Comparison of ENCODE assay signal across 8 cellular contexts in the genomic region with DNA sequence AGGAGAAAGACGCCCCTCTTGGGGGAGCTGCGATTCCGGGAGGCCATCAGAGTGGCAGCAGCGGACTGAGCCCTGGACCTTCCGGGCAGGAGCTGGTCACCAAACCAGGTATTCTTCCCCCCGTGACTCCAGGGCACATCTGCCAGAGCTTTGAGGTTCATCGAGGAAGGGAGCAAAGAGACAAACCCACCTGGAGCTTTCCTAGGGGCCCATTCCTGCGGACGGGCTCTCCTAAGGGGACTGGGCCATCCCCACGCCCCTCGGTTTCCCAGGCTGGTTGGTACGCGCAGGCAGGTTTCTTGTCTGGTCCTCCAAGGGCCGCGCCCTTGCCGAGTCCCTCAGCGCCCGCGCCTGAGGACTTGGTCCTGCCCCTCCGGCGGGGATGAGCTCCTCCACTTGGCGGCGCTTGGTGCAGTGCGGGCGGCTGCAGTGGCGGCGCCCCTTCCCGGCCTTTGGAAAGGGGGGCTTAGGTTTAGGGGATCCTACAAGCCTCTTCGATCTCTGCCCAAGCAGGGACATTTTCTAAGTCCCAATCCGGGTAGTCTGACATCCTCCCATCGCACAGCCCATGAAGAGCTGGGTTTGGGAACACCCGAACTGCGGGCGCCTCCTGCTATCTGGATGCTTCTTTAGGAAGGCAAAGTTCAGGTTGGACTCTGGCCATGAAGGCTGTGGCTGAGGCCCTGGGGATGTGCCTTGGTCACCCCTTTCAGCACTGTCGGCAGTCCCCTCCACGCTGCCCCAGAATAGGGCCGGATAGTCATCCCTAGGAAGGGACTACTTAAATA. TPM values are rescaled to one million over a fixed set of nuclear protein-coding genes. Genes with fewer than 3 reads are reported as not detected.
DNase-seq lines count a peak whose midpoint lies in the region; ATAC-seq and TF ChIP-seq lines count a peak whose summit lies in the region.

No MANE protein-coding gene starts in this region.

- H3K36me3 Mint-ChIP-seq in stimulated activated memory B cell treated with anti-CD40 and anti-IgM and Interleukin-4, amounts not matched to agents 10 μg/mL and 1 μg/mL and 100 μg/mL, for 72 hours, result no peaks in the 10 kb centered on the region

- peak; percentile 31 for DNase-seq in CD1c-positive myeloid dendritic cell (ENCODE audit: extremely low spot score)
- peak; percentile 79 to 93 for DNase-seq in left lung
- no peak for DNase-seq in GM19238 (ENCODE audit: insufficient read length, low spot score)

- no peak overlapping the region for H3K27ac Mint-ChIP-seq in stimulated activated memory B cell treated with anti-CD40 and anti-IgM and Interleukin-4, amounts not matched to agents 10 μg/mL and 1 μg/mL and 100 μg/mL, for 72 hours

- TF ChIP-seq CTCF in HEK293 (tag by site-specific recombination; IDR thresholded peaks at IDR 0.05), result peak; percentile 57
- TF ChIP-seq CTCF in left lung (IDR thresholded peaks at IDR 0.05), result peak in 1 of 2 donors; percentile 18

- H3K27me3 ChIP-seq in duodenal mucosa (ENCODE audit: control insufficient read depth in 1 of 2, insufficient read depth in 2 of 2, low read length in 2 of 2), result no peaks in the 10 kb centered on the region
- H3K27me3 ChIP-seq in left lung, result no peaks in the 10 kb centered on the region

- H3K4me1 Mint-ChIP-seq in stimulated activated memory B cell treated with anti-CD40 and anti-IgM and Interleukin-4, amounts not matched to agents 10 μg/mL and 1 μg/mL and 100 μg/mL, for 72 hours, result peaks cover 11% of the 10 kb centered on the region

- peaks cover 64% of the 10 kb centered on the region for H3K27me3 Mint-ChIP-seq in stimulated activated memory B cell treated with anti-CD40 and anti-IgM and Interleukin-4, amounts not matched to agents 10 μg/mL and 1 μg/mL and 100 μg/mL, for 72 hours

- H3K9me3 Mint-ChIP-seq in stimulated activated memory B cell treated with anti-CD40 and anti-IgM and Interleukin-4, amounts not matched to agents 10 μg/mL and 1 μg/mL and 100 μg/mL, for 72 hours, result no peaks in the 10 kb centered on the region

- no peaks in the 10 kb centered on the region for H3K9me3 ChIP-seq in HEK293 (ENCODE audit: control insufficient read depth, insufficient read depth, low read depth, low read length)
- no peaks in the 10 kb centered on the region for H3K9me3 ChIP-seq in duodenal mucosa (ENCODE audit: control insufficient read depth in 1 of 2, low read length in 2 of 2)
- no peaks in the 10 kb centered on the region for H3K9me3 ChIP-seq in left lung

- H3K27ac ChIP-seq in HEK293 (ENCODE audit: extremely low read depth, low read depth, low read length), result peak overlapping the region; percentile 75; the same call in 1 of the 2 replicates
- H3K27ac ChIP-seq in duodenal mucosa (ENCODE audit: low read depth, low read length), result peak overlapping the region; percentile 65
- H3K27ac ChIP-seq in left lung, result peak overlapping the region; percentile 84 to 89

- H3K4me3 ChIP-seq in HEK293 (ENCODE audit: low read depth, low read length) (peak overlapping the region; percentile 66), duodenal mucosa (ENCODE audit: low read depth in 1 of 2, low read length in 2 of 2) (peak overlapping the region; percentile 84 to 89), left lung (peak overlapping the region; percentile 67 to 73)

- peak overlapping the region; percentile 70 for H3K4me3 Mint-ChIP-seq in stimulated activated memory B cell treated with anti-CD40 and anti-IgM and Interleukin-4, amounts not matched to agents 10 μg/mL and 1 μg/mL and 100 μg/mL, for 72 hours

- H3K9ac ChIP-seq in duodenal mucosa (ENCODE audit: low read depth in 1 of 2, low read length in 2 of 2), result peak overlapping the region; percentile 67 to 79

- POLR2A ChIA-PET in HEK293 (lab: Yijun Ruan, JAX), result interaction anchor here (1.0 to 1.3 kb wide), 3 partner anchors 34 to 851 kb away, joined by 3 read pairs; no protein-coding TSS in a partner anchor

- H3K36me3 ChIP-seq in HEK293 (ENCODE audit: control insufficient read depth in 2 of 2, insufficient read depth in 1 of 2, low read length in 2 of 2) (peaks cover 0 to 17% of the 10 kb centered on the region in 2 experiments; a peak in 1 of 3 replicates), duodenal mucosa (ENCODE audit: control insufficient read depth in 1 of 2, insufficient read depth in 2 of 2, low read length in 2 of 2) (peaks cover 0 to 3% of the 10 kb centered on the region in 2 donors), left lung (peaks cover 0 to 16% of the 10 kb centered on the region in 2 donors)

- CTCF ChIA-PET in HEK293 (lab: Yijun Ruan, JAX), result interaction anchor here (0.6 to 4.1 kb wide), 11 partner anchors 9 to 420 kb away, joined by 3 to 28 read pairs (median 4); no protein-coding TSS in a partner anchor

- ATAC-seq in SK-N-SH treated with all-trans-retinoic acid at 6 μM for 48 hours (peak; percentile 79), left lung (peak; percentile 74), GM19324 (IDR thresholded peaks at IDR 0.05; ENCODE audit: low FRiP score, unreplicated experiment) (no peak)
- ATAC-seq in stimulated activated memory B cell treated with anti-CD40 and anti-IgM and Interleukin-4, amounts not matched to agents 10 μg/mL and 1 μg/mL and 100 μg/mL, for 72 hours, result no peak

- no peaks in the 10 kb centered on the region for H3K4me1 ChIP-seq in HEK293 (ENCODE audit: control insufficient read depth, insufficient read depth, low read length)
- H3K4me1 ChIP-seq in duodenal mucosa (ENCODE audit: control insufficient read depth in 1 of 2, insufficient read depth in 2 of 2, low read length in 2 of 2), result peaks cover 30 to 41% of the 10 kb centered on the region in 2 donors
- H3K4me1 ChIP-seq in left lung, result peaks cover 5 to 55% of the 10 kb centered on the region in 2 donors

- intact Hi-C loops in left lung (cut with DNase I), result no loop called here

TF ChIP-seq in HEK293, 187 proteins besides CTCF, POLR2A, EP300 and RAD21 (continues in another document):
- TF ChIP-seq ZNF830 (tag by site-specific recombination; IDR thresholded peaks at IDR 0.05; ENCODE audit: low read depth), result no peak
- TF ChIP-seq, protein P1, sequence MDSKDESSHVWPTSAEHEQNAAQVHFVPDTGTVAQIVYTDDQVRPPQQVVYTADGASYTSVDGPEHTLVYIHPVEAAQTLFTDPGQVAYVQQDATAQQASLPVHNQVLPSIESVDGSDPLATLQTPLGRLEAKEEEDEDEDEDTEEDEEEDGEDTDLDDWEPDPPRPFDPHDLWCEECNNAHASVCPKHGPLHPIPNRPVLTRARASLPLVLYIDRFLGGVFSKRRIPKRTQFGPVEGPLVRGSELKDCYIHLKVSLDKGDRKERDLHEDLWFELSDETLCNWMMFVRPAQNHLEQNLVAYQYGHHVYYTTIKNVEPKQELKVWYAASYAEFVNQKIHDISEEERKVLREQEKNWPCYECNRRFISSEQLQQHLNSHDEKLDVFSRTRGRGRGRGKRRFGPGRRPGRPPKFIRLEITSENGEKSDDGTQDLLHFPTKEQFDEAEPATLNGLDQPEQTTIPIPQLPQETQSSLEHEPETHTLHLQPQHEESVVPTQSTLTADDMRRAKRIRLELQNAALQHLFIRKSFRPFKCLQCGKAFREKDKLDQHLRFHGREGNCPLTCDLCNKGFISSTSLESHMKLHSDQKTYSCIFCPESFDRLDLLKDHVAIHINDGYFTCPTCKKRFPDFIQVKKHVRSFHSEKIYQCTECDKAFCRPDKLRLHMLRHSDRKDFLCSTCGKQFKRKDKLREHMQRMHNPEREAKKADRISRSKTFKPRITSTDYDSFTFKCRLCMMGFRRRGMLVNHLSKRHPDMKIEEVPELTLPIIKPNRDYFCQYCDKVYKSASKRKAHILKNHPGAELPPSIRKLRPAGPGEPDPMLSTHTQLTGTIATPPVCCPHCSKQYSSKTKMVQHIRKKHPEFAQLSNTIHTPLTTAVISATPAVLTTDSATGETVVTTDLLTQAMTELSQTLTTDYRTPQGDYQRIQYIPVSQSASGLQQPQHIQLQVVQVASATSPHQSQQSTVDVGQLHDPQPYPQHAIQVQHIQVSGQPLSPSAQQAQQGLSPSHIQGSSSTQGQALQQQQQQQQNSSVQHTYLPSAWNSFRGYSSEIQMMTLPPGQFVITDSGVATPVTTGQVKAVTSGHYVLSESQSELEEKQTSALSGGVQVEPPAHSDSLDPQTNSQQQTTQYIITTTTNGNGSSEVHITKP (tag by site-specific recombination; IDR thresholded peaks at IDR 0.05), result peak; percentile 98
- 0 out of 2 replicates have a peak, but pooled peaks have one; percentile 23 for TF ChIP-seq ZNF2 (tag by site-specific recombination; IDR thresholded peaks at IDR 0.05)
- no peak for TF ChIP-seq ZNF654 (tag by site-specific recombination; IDR thresholded peaks at IDR 0.05; ENCODE audit: low read depth)

TF ChIP-seq in SK-N-SH treated with all-trans-retinoic acid at 6 μM for 48 hours, 23 proteins besides CTCF, POLR2A, EP300 and RAD21 (continues in another document):
- TF ChIP-seq ZNF70 (CRISPR knock-in tag; IDR thresholded peaks at IDR 0.05) (no peak), ARNTL (CRISPR knock-in tag; IDR thresholded peaks at IDR 0.05; ENCODE audit: borderline replicate concordance, low read depth) (no peak), PPARA (CRISPR knock-in tag; IDR thresholded peaks at IDR 0.05; ENCODE audit: borderline replicate concordance) (no peak), TCF4 (CRISPR knock-in tag; IDR thresholded peaks at IDR 0.05; ENCODE audit: borderline replicate concordance) (no peak), CSDC2 (CRISPR knock-in tag; IDR thresholded peaks at IDR 0.05) (no peak), ZNF8 (CRISPR knock-in tag; IDR thresholded peaks at IDR 0.05) (no peak), ZC3H10 (CRISPR knock-in tag; IDR thresholded peaks at IDR 0.05) (no peak)
- TF ChIP-seq, protein P2, sequence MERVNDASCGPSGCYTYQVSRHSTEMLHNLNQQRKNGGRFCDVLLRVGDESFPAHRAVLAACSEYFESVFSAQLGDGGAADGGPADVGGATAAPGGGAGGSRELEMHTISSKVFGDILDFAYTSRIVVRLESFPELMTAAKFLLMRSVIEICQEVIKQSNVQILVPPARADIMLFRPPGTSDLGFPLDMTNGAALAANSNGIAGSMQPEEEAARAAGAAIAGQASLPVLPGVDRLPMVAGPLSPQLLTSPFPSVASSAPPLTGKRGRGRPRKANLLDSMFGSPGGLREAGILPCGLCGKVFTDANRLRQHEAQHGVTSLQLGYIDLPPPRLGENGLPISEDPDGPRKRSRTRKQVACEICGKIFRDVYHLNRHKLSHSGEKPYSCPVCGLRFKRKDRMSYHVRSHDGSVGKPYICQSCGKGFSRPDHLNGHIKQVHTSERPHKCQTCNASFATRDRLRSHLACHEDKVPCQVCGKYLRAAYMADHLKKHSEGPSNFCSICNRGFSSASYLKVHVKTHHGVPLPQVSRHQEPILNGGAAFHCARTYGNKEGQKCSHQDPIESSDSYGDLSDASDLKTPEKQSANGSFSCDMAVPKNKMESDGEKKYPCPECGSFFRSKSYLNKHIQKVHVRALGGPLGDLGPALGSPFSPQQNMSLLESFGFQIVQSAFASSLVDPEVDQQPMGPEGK (CRISPR knock-in tag; IDR thresholded peaks at IDR 0.05; ENCODE audit: borderline replicate concordance), result no peak

RNA-seq across cellular contexts. Expression of a gene that starts 0.5 kb away (rescaled TPM):
- total RNA-seq in left lung, result 1 to 10 TPM; 8.8 to 9.0 TPM

RNA-seq across cellular contexts. Expression of a gene that starts 55.6 kb away (rescaled TPM):
- total RNA-seq in left lung, result 1 to 10 TPM; 3.2 TPM

Comparison
In these comparisons a context has a peak if more than half of its experiments do, and no peak if none do; other contexts are left out.
1. ATAC-seq: peak in SK-N-SH treated with all-trans-retinoic acid at 6 μM for 48 hours (single experiment) and left lung (single experiment); none in stimulated activated memory B cell treated with anti-CD40 and anti-IgM and Interleukin-4, amounts not matched to agents 10 μg/mL and 1 μg/mL and 100 μg/mL, for 72 hours (single experiment) and GM19324 (single experiment).
2. Peak in every context shown above with its lines, with median percentiles within 50 percentile points of each other: H3K27ac ChIP-seq and H3K4me3 ChIP-seq.